Comparison of ENCODE assay signal across 8 cellular contexts in genomic region chr4:931960-932712, GRCh38. TPM values are rescaled to one million over a fixed set of nuclear protein-coding genes. Genes with fewer than 3 reads are reported as not detected.
DNase-seq lines count a peak whose midpoint lies in the region; ATAC-seq and TF ChIP-seq lines count a peak whose summit lies in the region.

Gene GAK, minus strand, starts transcription at chr4:932316. Its CDS starts 129 bp downstream, at chr4:932187.
Gene TMEM175, plus strand, starts transcription at chr4:932460. Its CDS starts 15,280 bp downstream, at chr4:947740.

- peak within 1 kb of the TSS; percentile 86 for H3K18ac ChIP-seq in trophoblast cell (ENCODE audit: low read length)

- peak within 1 kb of the TSS; percentile 94 for H3K14ac ChIP-seq in trophoblast cell (ENCODE audit: low read length)

- peak within 1 kb of the TSS; percentile 100 for H3K4me2 ChIP-seq in trophoblast cell (ENCODE audit: low read length)

- peaks cover 22% of the 10 kb centered on the region for H3K79me2 ChIP-seq in trophoblast cell (ENCODE audit: control insufficient read depth, insufficient read depth, low read length, poor library complexity)

- peak; percentile 98 for DNase-seq in GM13976 (ENCODE audit: low spot score)
- DNase-seq in NCI-H1436 treated with DMSO at 0.1 percent for 48 hours (lab: John Stamatoyannopoulos, UW), result peak; percentile 73
- peak; percentile 85 to 98 (median 95) for DNase-seq in T-cell
- DNase-seq in cardiac septum (ENCODE audit: low spot score), result peak; percentile 97
- peak; percentile 97 to 99 for DNase-seq in trophoblast cell
- peak; percentile 90 to 93 for DNase-seq in tibial nerve (ENCODE audit: low spot score in 2 of 2)

- no peak for TF ChIP-seq CTCF in GM13976 (IDR thresholded peaks at IDR 0.05; ENCODE audit: borderline replicate concordance, control extremely low read depth, extremely low read depth, insufficient read depth, missing control alignments)
- TF ChIP-seq CTCF in tibial nerve (IDR thresholded peaks at IDR 0.05), result peak in 2 of 5 experiments; percentile 43 to 70

- H3K23ac ChIP-seq in trophoblast cell (ENCODE audit: low read length), result no peak within 1 kb of the TSS

- WGBS in adipose tissue, 3 donors, result 0% methylated on average over 81 to 99 of the region's 99 CpGs
- no CpG with 5 or more reads among the region's 99 CpGs for WGBS in trophoblast cell (ENCODE audit: extremely low coverage, insufficient coverage, insufficient read length)
- 0 to 1% methylated on average over 48 to 64 of the region's 99 CpGs for WGBS in tibial nerve, 2 donors

- H3K36me3 Mint-ChIP-seq in T-cell, result no peaks in the 10 kb centered on the region

- no peaks in the 10 kb centered on the region for H3K9me3 Mint-ChIP-seq in T-cell

- H3K79me1 ChIP-seq in trophoblast cell (ENCODE audit: low read length), result peaks cover 7% of the 10 kb centered on the region

- H3K4me1 Mint-ChIP-seq in T-cell, result peaks cover 45 to 71% (median 46%) of the 10 kb centered on the region in 3 donors

- H2AK5ac ChIP-seq in trophoblast cell (ENCODE audit: low read length), result peak within 1 kb of the TSS; percentile 96

- peak; percentile 47 to 81 for TF ChIP-seq POLR2A in tibial nerve (IDR thresholded peaks at IDR 0.05)

- peak within 1 kb of the TSS; percentile 88 for H4K91ac ChIP-seq in trophoblast cell (ENCODE audit: low read depth, low read length)

- H2BK5ac ChIP-seq in trophoblast cell (ENCODE audit: low read depth, low read length, poor library complexity), result peak within 1 kb of the TSS; percentile 67

- CTCF ChIA-PET in T-cell (lab: Charles Lee), result interaction anchor here in 1 of 2 donors (1.1 to 1.5 kb wide), 2 partner anchors 55 to 124 kb away, joined by 3 to 4 read pairs; partner anchors contain the start of gene IDUA

- H4K8ac ChIP-seq in trophoblast cell (ENCODE audit: low read depth, low read length), result peak within 1 kb of the TSS; percentile 95

- H3K4ac ChIP-seq in trophoblast cell (ENCODE audit: low read depth, low read length), result peak within 1 kb of the TSS; percentile 95

- H4K12ac ChIP-seq in trophoblast cell (ENCODE audit: low read depth, low read length), result peak within 1 kb of the TSS; percentile 83

- ATAC-seq in HG02852 (IDR thresholded peaks at IDR 0.05; ENCODE audit: unreplicated experiment), result peak; percentile 92
- peak; percentile 95 to 97 (median 96) for ATAC-seq in T-cell (replicated peaks in 1 of 4)

- H3K36me3 ChIP-seq in trophoblast cell (ENCODE audit: control insufficient read depth in 1 of 2, insufficient read depth in 2 of 2, low read length in 2 of 2) (peaks cover 0 to 5% of the 10 kb centered on the region in 2 experiments), tibial nerve (no peaks in the 10 kb centered on the region)

- H3K27me3 ChIP-seq in trophoblast cell (ENCODE audit: insufficient read depth, low read length), result no peaks in the 10 kb centered on the region
- no peaks in the 10 kb centered on the region for H3K27me3 ChIP-seq in tibial nerve

- peak within 1 kb of the TSS; percentile 100 for H3K4me3 ChIP-seq in trophoblast cell (ENCODE audit: low read depth, low read length)
- H3K4me3 ChIP-seq in tibial nerve, result peak within 1 kb of the TSS; percentile 88 to 100 (median 98)

- peak within 1 kb of the TSS; percentile 65 for H2AFZ ChIP-seq in trophoblast cell (ENCODE audit: insufficient read depth, low read length, poor library complexity)

- H3K27me3 Mint-ChIP-seq in T-cell, result no peaks in the 10 kb centered on the region

- H3K9me3 ChIP-seq in trophoblast cell (ENCODE audit: insufficient read depth, low read depth, low read length) (no peaks in the 10 kb centered on the region), tibial nerve (no peaks in the 10 kb centered on the region)

- peak within 1 kb of the TSS; percentile 98 for H3K9ac ChIP-seq in trophoblast cell (ENCODE audit: low read length)

- peak within 1 kb of the TSS; percentile 93 to 94 (median 94) for H3K4me3 Mint-ChIP-seq in T-cell

- H3K4me1 ChIP-seq in trophoblast cell (ENCODE audit: control insufficient read depth in 1 of 2, insufficient read depth in 2 of 2, low read length in 2 of 2) (peaks cover 7 to 8% of the 10 kb centered on the region in 2 experiments), tibial nerve (peaks cover 5 to 63% (median 32%) of the 10 kb centered on the region in 4 donors)

- H3K27ac Mint-ChIP-seq in T-cell, result peak within 1 kb of the TSS; percentile 91 to 94

- peak within 1 kb of the TSS; percentile 61 for H2BK120ac ChIP-seq in trophoblast cell (ENCODE audit: insufficient read depth, low read length, poor library complexity)

- POLR2A ChIA-PET in T-cell (lab: Charles Lee), result interaction anchor here in 1 of 2 donors (1.0 kb wide), 1 partner anchor 258 kb away, joined by 3 read pairs; the partner anchor contains the start of genes ATP5ME and MYL5

- peak in 1 of 2 donors; percentile 72 for TF ChIP-seq EP300 in tibial nerve (IDR thresholded peaks at IDR 0.05)

- H2BK12ac ChIP-seq in trophoblast cell (ENCODE audit: low read length), result no peak within 1 kb of the TSS

- intact Hi-C loops in cardiac septum (cut with DNase I), result loop anchor here (2.0 to 10.0 kb wide), 4 partner anchors 40 to 363 kb away; partner anchors contain the start of genes DGKQ and IDUA

- H3K27ac ChIP-seq in adipose tissue (ENCODE audit: low read depth, low read length) (no peak within 1 kb of the TSS), trophoblast cell (ENCODE audit: low read depth, low read length) (peak within 1 kb of the TSS; percentile 50), tibial nerve (peak within 1 kb of the TSS; percentile 77 to 98 (median 92))

- in situ Hi-C loops in GM13976 (cut with MboI; ENCODE audit: low sequenced_read_pairs, unreplicated experiment), result no loop called here

RNA-seq across cellular contexts. Expression of gene GAK, which starts in this region (rescaled TPM):
- total RNA-seq in T-cell, result 100 to 1,000 TPM; 182 to 225 (median 218) TPM
- polyA plus RNA-seq in adipose tissue, result 10 to 100 TPM; 75.2 to 90.3 (median 77.5) TPM
- total RNA-seq in cardiac septum, result 36.1 TPM
- 76.4 and 76.8 TPM in 2 replicates for polyA plus RNA-seq in trophoblast cell (2013)
- total RNA-seq in tibial nerve, result 100 to 1,000 TPM in 3 of 4 donors, 10 to 100 TPM in 1; 92.3 to 177 (median 127) TPM

RNA-seq across cellular contexts. Expression of gene TMEM175, which starts in this region (rescaled TPM):
- total RNA-seq in T-cell, result 10 to 100 TPM; 44.3 to 60.9 (median 53.0) TPM
- 10 to 100 TPM; 13.8 to 33.2 (median 22.7) TPM for polyA plus RNA-seq in adipose tissue
- 22.7 TPM for total RNA-seq in cardiac septum
- 13.5 and 15.8 TPM in 2 replicates for polyA plus RNA-seq in trophoblast cell (2013)
- total RNA-seq in tibial nerve, result 10 to 100 TPM; 33.3 to 61.2 (median 39.0) TPM
